In the genomic region with DNA sequence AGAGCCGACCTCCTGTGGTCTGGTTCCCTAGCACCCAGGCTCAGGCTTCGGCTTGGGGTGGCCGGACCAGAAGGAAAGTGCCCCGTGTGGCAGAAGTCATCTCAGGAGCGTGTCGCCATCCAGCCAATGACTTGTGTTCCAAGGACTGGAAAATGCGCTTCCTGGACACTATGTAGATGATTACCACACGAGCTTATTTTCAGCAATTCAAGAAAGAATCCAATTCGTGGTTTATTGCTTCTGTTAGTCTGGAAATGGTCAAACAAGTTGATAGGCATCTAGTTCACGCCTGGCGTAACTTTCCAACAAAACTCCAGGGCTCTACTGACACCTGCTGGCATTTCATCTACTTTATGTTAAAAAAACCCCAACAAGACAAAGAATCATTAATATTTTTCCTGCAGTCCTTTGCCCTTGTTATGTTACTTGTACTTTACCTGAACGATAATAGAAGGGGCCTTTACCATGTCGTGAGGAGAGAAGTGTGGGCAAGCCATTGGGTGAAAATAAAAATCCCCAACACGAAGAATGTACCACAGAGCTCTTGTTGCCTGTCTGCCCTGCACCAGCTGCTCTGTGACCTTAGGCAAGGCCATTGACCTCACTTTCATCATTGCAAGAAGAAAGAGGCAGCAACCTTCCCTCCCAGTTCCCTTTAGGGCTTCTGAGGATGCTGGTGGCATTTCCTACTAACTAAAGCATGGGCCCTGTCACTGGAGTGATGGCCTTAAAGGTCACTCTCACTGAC, we compare ENCODE assay signal across 8 cellular contexts.
DNase-seq lines count a peak whose midpoint lies in the region; ATAC-seq and TF ChIP-seq lines count a peak whose summit lies in the region.

No MANE protein-coding gene starts in this region.

- no TSS peak for BruUV-seq in Calu3 (replicated peaks; lab: Mats Ljungman, UMichigan)

- WGBS in psoas muscle, 3 donors = 19 to 32% (median 21%) methylated on average over 14 of the region's 14 CpGs

- no peak overlapping the region; the same call in 1 of the 2 replicates for H2AFZ ChIP-seq in KMS-11 (ENCODE audit: low read depth)

- H3K27me3 ChIP-seq in KMS-11 (ENCODE audit: insufficient read depth, low read depth) (no peaks in the 10 kb centered on the region), psoas muscle (ENCODE audit: insufficient read depth in 3 of 3, low read length in 2 of 3) (no peaks in the 10 kb centered on the region)

- no peak overlapping the region for H3K27ac Mint-ChIP-seq in Calu3 (ENCODE audit: unreplicated experiment)

- peak; percentile 40 for TF ChIP-seq CTCF in Calu3 (IDR thresholded peaks at IDR 0.05; ENCODE audit: unreplicated experiment)
- peak; percentile 55 for TF ChIP-seq CTCF in KMS-11 (conservative IDR thresholded peaks at IDR 0.05; ENCODE audit: low read depth, low read length)
- peak; percentile 77 for TF ChIP-seq CTCF in psoas muscle (IDR thresholded peaks at IDR 0.05)

- no peaks in the 10 kb centered on the region for H3K27me3 Mint-ChIP-seq in Calu3 (ENCODE audit: unreplicated experiment)

- no peaks in the 10 kb centered on the region for H3K9me3 ChIP-seq in psoas muscle

- H3K9me3 Mint-ChIP-seq in Calu3 (ENCODE audit: low read depth, unreplicated experiment) = no peaks in the 10 kb centered on the region

- no peaks in the 10 kb centered on the region for H3K4me1 Mint-ChIP-seq in Calu3 (ENCODE audit: low read depth, unreplicated experiment)

- H3K36me3 ChIP-seq in KMS-11 (ENCODE audit: insufficient read depth) = no peaks in the 10 kb centered on the region
- H3K36me3 ChIP-seq in psoas muscle (ENCODE audit: insufficient read depth in 1 of 2, low read depth in 1 of 2) = no peaks in the 10 kb centered on the region

- intact Hi-C loops in Calu3 (cut with micrococcal nuclease; ENCODE audit: unreplicated experiment) = loop anchor here (1.0 to 10.0 kb wide), 6 partner anchors 115 to 605 kb away; no protein-coding TSS in a partner anchor
- intact Hi-C loops in psoas muscle (cut with DNase I) = loop anchor here (2.0 to 10.0 kb wide), 5 partner anchors 135 to 567 kb away; no protein-coding TSS in a partner anchor

- no peaks in the 10 kb centered on the region for H4K20me1 ChIP-seq in KMS-11 (ENCODE audit: insufficient read depth)

- H3K27ac ChIP-seq in KMS-11 (no peak overlapping the region; the same call in 1 of the 2 replicates), psoas muscle (no peak overlapping the region)

- H3K9ac ChIP-seq in KMS-11 = no peak overlapping the region

- H3K4me3 Mint-ChIP-seq in Calu3 (ENCODE audit: low read depth, unreplicated experiment) = no peak overlapping the region

- no peaks in the 10 kb centered on the region for H3K79me2 ChIP-seq in KMS-11 (ENCODE audit: insufficient read depth, low read depth)

- CTCF ChIA-PET in Calu3 (lab: Charles Lee) = interaction anchor here (0.7 to 1.2 kb wide), 3 partner anchors 107 to 506 kb away, joined by 3 to 4 read pairs (median 4); no protein-coding TSS in a partner anchor

- DNase-seq in Calu3 = peak; percentile 37
- DNase-seq in SK-N-DZ (ENCODE audit: low spot score) = peak; percentile 49
- DNase-seq in foreskin melanocyte = peak; percentile 56
- peak in 1 of 2 donors; percentile 26 for DNase-seq in psoas muscle
- DNase-seq in germinal center (ENCODE audit: low spot score) = no peak
- no peak for DNase-seq in activated CD4-positive, alpha-beta T cell treated with anti-CD3 and anti-CD28 coated beads, Interleukin-2, amount 50 U/mL, for 1 hour

- H3K4me2 ChIP-seq in KMS-11 = 0 out of 2 replicates have a peak overlapping the region, but pooled peaks have one; percentile 11

- H3K4me1 ChIP-seq in KMS-11 (ENCODE audit: low read depth, poor library complexity, severe bottlenecking) (peaks cover 24% of the 10 kb centered on the region), psoas muscle (peaks cover 3% of the 10 kb centered on the region)

- H3K36me3 Mint-ChIP-seq in Calu3 (ENCODE audit: insufficient read depth, unreplicated experiment) = no peaks in the 10 kb centered on the region

- no peak overlapping the region for H3K4me3 ChIP-seq in KMS-11 (IDR thresholded peaks at IDR 0.05; ENCODE audit: insufficient read depth, low read depth, low read length)
- peak overlapping the region; percentile 49 for H3K4me3 ChIP-seq in psoas muscle

- peak; percentile 68 to 93 (median 80) for ATAC-seq in psoas muscle
- ATAC-seq in HG03159 (IDR thresholded peaks at IDR 0.05; ENCODE audit: unreplicated experiment) = no peak

Comparison
In these comparisons a context has a peak if more than half of its experiments do, and no peak if none do; other contexts are left out.
1. DNase-seq: peak in Calu3 (single experiment), SK-N-DZ (single experiment) and foreskin melanocyte (single experiment); none in germinal center (single experiment) and activated CD4-positive, alpha-beta T cell treated with anti-CD3 and anti-CD28 coated beads, Interleukin-2, amount 50 U/mL, for 1 hour (single experiment).
2. Peak in every context shown above with its lines, with median percentiles within 50 percentile points of each other: CTCF ChIP-seq.